19 cellular contexts compared by ENCODE assay signal in the genomic region with DNA sequence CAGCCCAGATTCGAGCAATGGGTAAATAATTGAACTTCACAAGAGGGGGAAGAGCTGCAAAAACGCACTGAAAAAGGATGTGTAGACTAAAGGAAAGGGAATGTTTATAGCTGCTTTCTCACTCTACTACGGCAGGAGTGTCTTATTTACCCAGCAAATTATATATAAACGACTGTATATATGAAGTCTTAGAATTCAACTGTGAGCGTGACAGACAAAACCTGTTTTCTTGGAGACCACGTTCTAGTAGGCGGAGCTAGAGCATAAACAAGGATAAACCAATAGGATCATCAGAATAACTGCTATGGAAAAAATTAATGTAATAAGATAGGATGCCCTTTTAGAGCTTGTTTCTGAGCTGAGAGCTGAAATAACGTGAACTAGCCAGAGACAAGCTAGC.
"Had no signal": no experiment of that assay in that cellular context is flagged by ENCODE, and none has a peak within 500 bp of the region (broad histone marks: within the 10 kb centered on the region; RNA-seq: fewer than 3 reads in every experiment).

No MANE protein-coding gene starts in this region.

- H3K36me3 ChIP-seq: MG63, Peyer's patch, SJCRH30 had no signal

- H3K4me1 ChIP-seq: Peyer's patch, SJCRH30 had no signal

- H3K27ac ChIP-seq: Peyer's patch, SJCRH30 had no signal

- ATAC-seq: Right ventricle myocardium inferior, SK-N-SH treated with all-trans-retinoic acid at 6 μM for 48 hours had no signal

- H3K9me3 ChIP-seq: MG63, Peyer's patch, SJCRH30 had no signal

- H3K27me3 ChIP-seq: MG63, Peyer's patch, SJCRH30 had no signal

- DNase-seq: KBM-7, MG63, NCI-H1092, NCI-H1436, NCI-H1694 treated with DMSO at 0.1 percent for 48 hours, NCI-H1930, NCI-H2081 treated with DMSO at 0.1 percent for 48 hours, NCI-H2171, NCI-H226, NCI-H446, NCI-H510A, NCI-H524 treated with DMSO at 0.1 percent for 48 hours, NCI-H774, Peyer's patch, SHP77 treated with DMSO at 0.1 percent for 48 hours, SJCRH30, T-helper 1 cell had no signal

- H3K4me3 ChIP-seq: MG63, Peyer's patch, SJCRH30 had no signal
